12 cellular contexts compared by ENCODE assay signal in the genomic region with DNA sequence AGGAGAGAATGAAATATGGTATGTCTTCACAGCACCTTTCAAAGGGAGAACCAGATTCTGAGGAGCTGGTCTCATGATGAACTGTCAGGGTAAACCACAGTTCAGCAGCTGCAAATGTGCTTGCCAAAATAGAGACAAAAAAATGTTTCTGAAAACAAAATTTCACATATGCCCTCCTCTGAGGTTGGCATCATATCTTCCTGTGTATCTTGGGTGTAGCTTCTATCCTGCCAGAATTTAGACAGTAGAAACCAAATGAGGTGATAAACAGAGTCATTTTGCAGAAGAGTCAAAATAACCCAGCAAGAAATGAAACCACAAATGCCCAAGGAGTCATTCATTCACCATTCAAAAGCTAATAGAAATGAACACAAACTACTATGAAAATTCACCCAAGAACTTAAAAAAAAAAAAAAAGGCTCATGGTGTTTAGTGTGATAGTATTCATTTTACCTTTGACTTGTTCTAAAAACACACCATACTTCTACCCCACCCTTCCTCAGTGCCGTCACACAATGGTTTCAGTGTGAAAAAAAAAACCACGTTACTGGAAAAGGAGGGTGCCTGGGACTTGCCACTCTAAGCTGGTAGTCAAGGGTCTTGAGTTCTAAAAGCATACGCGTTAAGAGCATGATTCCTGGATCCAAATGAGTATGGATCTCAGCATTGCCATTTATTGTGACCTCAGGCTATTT. TPM values are rescaled to one million over a fixed set of nuclear protein-coding genes. Genes with fewer than 3 reads are reported as not detected.
DNase-seq lines count a peak whose midpoint lies in the region; ATAC-seq and TF ChIP-seq lines count a peak whose summit lies in the region.
"Had no signal": no experiment of that assay in that cellular context is flagged by ENCODE, and none has a peak within 500 bp of the region (broad histone marks: within the 10 kb centered on the region; RNA-seq: fewer than 3 reads in every experiment).

No MANE protein-coding gene starts in this region.

- in situ Hi-C loops in GM13976 (cut with MboI; ENCODE audit: low sequenced_read_pairs, unreplicated experiment) = no loop called here

- no peak overlapping the region for H3K4me3 ChIP-seq in vagina
- H3K4me3 ChIP-seq: tibial artery had no signal

- TF ChIP-seq POLR2A in GM18505 (IDR thresholded peaks at IDR 0.05; ENCODE audit: borderline replicate concordance, extremely low read depth, insufficient read depth, insufficient read length) = no peak
- no peak for TF ChIP-seq POLR2A in vagina (IDR thresholded peaks at IDR 0.05)

- H3K27me3 Mint-ChIP-seq in effector memory CD8-positive, alpha-beta T cell = no peaks in the 10 kb centered on the region

- H3K4me1 ChIP-seq in vagina = no peaks in the 10 kb centered on the region
- H3K4me1 ChIP-seq: tibial artery had no signal

- H3K9me3 ChIP-seq in vagina = no peaks in the 10 kb centered on the region
- H3K9me3 ChIP-seq: tibial artery had no signal

- ATAC-seq in GM18502 (IDR thresholded peaks at IDR 0.05; ENCODE audit: poor library complexity, unreplicated experiment) = peak; percentile 40
- peak; percentile 37 for ATAC-seq in GM21529 (IDR thresholded peaks at IDR 0.05; ENCODE audit: unreplicated experiment)
- peak; percentile 71 for ATAC-seq in effector memory CD8-positive, alpha-beta T cell (replicated peaks)
- no peak for ATAC-seq in GM18505 (IDR thresholded peaks at IDR 0.05; ENCODE audit: unreplicated experiment)

- DNase-seq in KG1 (lab: John Stamatoyannopoulos, UW) (peak; percentile 29), NCI-H1105 (lab: John Stamatoyannopoulos, UW) (no peak), vagina (ENCODE audit: extremely low spot score in 2 of 2) (no peak), GM13976 (ENCODE audit: low spot score) (no peak)
- DNase-seq in effector memory CD8-positive, alpha-beta T cell = peak; percentile 15 to 48 (median 38)
- DNase-seq: aorta; stimulated activated CD4-positive, alpha-beta T cell treated with anti-CD3 and anti-CD28 coated beads, Interleukin-12 subunit alpha, Interleukin-12 subunit beta, amount 100 ng/mL, for 4 hours; tibial artery had no signal

- H3K36me3 Mint-ChIP-seq in effector memory CD8-positive, alpha-beta T cell (ENCODE audit: insufficient read depth) = peaks cover 6% of the 10 kb centered on the region

- H3K4me3 Mint-ChIP-seq in effector memory CD8-positive, alpha-beta T cell = peak overlapping the region; percentile 62 to 73

- H3K9me3 Mint-ChIP-seq in effector memory CD8-positive, alpha-beta T cell = no peaks in the 10 kb centered on the region

- TF ChIP-seq CTCF in vagina (IDR thresholded peaks at IDR 0.05) = no peak
- TF ChIP-seq CTCF in GM13976 (IDR thresholded peaks at IDR 0.05; ENCODE audit: borderline replicate concordance, control extremely low read depth, extremely low read depth, insufficient read depth, missing control alignments) = no peak

- H3K4me1 Mint-ChIP-seq in effector memory CD8-positive, alpha-beta T cell (ENCODE audit: low read depth in 2 of 2) = peaks cover 56 to 68% of the 10 kb centered on the region in 2 donors

- H3K27ac ChIP-seq in vagina = no peak overlapping the region
- H3K27ac ChIP-seq: tibial artery had no signal

- peak overlapping the region; percentile 87 to 91 for H3K27ac Mint-ChIP-seq in effector memory CD8-positive, alpha-beta T cell

- no peaks in the 10 kb centered on the region for H3K27me3 ChIP-seq in vagina
- H3K27me3 ChIP-seq: tibial artery had no signal

- intact Hi-C loops in vagina (cut with DNase I) = no loop called here

- no peaks in the 10 kb centered on the region for H3K36me3 ChIP-seq in vagina
- H3K36me3 ChIP-seq: tibial artery had no signal

RNA-seq across cellular contexts. Expression of a gene that starts 18.5 kb away (rescaled TPM):
- total RNA-seq in vagina = not detected

RNA-seq across cellular contexts. Expression of a gene that starts 41.0 kb away (rescaled TPM):
- total RNA-seq in vagina = 11.5 TPM
- total RNA-seq: fibroblast of lung had no signal

Comparison
In these comparisons a context has a peak if more than half of its experiments do, and no peak if none do; other contexts are left out.
1. DNase-seq: peak in KG1 (single experiment) and effector memory CD8-positive, alpha-beta T cell (3 of 3); none in NCI-H1105 (single experiment), vagina (0 of 2) and GM13976 (single experiment).